ENCODE assay signal across 35 cellular contexts in the genomic region with DNA sequence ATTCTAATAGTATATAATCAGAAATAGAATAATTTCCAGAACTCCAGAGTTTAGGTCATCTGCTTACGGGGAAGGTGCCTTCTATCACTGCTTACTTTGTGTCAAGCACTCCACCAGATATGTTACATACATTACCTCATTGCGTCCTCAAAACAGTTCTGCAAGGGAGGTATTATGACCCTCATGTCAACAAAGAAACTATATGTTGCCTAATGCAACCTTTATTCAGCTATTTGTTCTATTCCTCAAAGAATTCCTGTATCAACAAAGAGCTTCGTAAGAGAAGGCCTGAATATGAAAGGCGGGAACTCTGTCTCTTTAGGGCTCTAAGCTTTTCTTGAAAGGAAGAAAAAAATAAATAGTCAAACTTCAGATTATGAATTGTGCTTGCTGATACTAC.
"Had no signal": no experiment of that assay in that cellular context is flagged by ENCODE, and none has a peak within 500 bp of the region (broad histone marks: within the 10 kb centered on the region; RNA-seq: fewer than 3 reads in every experiment).

No MANE protein-coding gene starts in this region.

- H3K9me3 Mint-ChIP-seq: activated CD4-positive, alpha-beta memory T cell treated with anti-CD3 and anti-CD28 coated beads, Interleukin-2, amount 10 ng/mL, durations not matched to agents 7 days and 5 days; activated CD4-positive, alpha-beta T cell treated with anti-CD3 and anti-CD28 coated beads, Interleukin-2, amount 10 ng/mL, durations not matched to agents 7 days and 5 days; activated naive CD4-positive, alpha-beta T cell treated with anti-CD3 and anti-CD28 coated beads, Interleukin-2, amount 10 ng/mL, durations not matched to agents 7 days and 5 days; activated naive CD4-positive, alpha-beta T cell treated with anti-CD3 and anti-CD28 coated beads, Interleukin-2, amount 50 U/mL, for 72 hours; activated T-cell treated with anti-CD3 and anti-CD28 coated beads, Interleukin-2, amount 50 U/mL, for 24 hours; activated T-cell treated with anti-CD3 and anti-CD28 coated beads, Interleukin-2, amount 50 U/mL, for 72 hours; effector memory CD8-positive, alpha-beta T cell; T-helper 2 cell treated with Interferon-gamma antibody and Interleukin-4, amounts not matched to agents 5 μg/mL and 100 μg/mL, for 36 hours had no signal

- H3K27ac ChIP-seq: brain microvascular endothelial cell, esophagus muscularis mucosa, foreskin keratinocyte, VCaP had no signal

- H3K9me3 ChIP-seq: ascending aorta, esophagus muscularis mucosa, gastrocnemius medialis, heart left ventricle had no signal

- H3K27me3 ChIP-seq: ascending aorta, brain microvascular endothelial cell, esophagus muscularis mucosa, foreskin keratinocyte, gastrocnemius medialis, heart left ventricle had no signal

- ATAC-seq: activated naive CD4-positive, alpha-beta T cell treated with anti-CD3 and anti-CD28 coated beads, Interleukin-2, amount 50 U/mL, for 72 hours; activated T-cell treated with anti-CD3 and anti-CD28 coated beads, Interleukin-2, amount 50 U/mL, for 72 hours; effector memory CD8-positive, alpha-beta T cell; foreskin keratinocyte; gastrocnemius medialis; heart left ventricle; T-helper 17 cell; WTC11 had no signal

- DNase-seq: activated CD4-positive, alpha-beta memory T cell treated with anti-CD3 and anti-CD28 coated beads, Interleukin-2, amount 10 ng/mL, durations not matched to agents 7 days and 5 days; activated CD4-positive, alpha-beta T cell treated with anti-CD3 and anti-CD28 coated beads for 1 hour; activated CD4-positive, alpha-beta T cell treated with anti-CD3 and anti-CD28 coated beads for 4 hours; activated CD4-positive, alpha-beta T cell treated with anti-CD3 and anti-CD28 coated beads, Interleukin-2, amount 10 ng/mL, durations not matched to agents 7 days and 5 days; activated CD4-positive, alpha-beta T cell treated with anti-CD3 and anti-CD28 coated beads, Interleukin-2, amount 50 U/mL, for 4 hours; activated CD8-positive, alpha-beta memory T cell treated with anti-CD3 and anti-CD28 coated beads, Interleukin-2, amount 50 U/mL, for 48 hours; activated gamma-delta T cell; activated naive CD4-positive, alpha-beta T cell; activated naive CD4-positive, alpha-beta T cell treated with anti-CD3 and anti-CD28 coated beads, Interleukin-2, amount 10 ng/mL, durations not matched to agents 7 days and 5 days; activated naive CD8-positive, alpha-beta T cell treated with anti-CD3 and anti-CD28 coated beads, Interleukin-2, amount 10 ng/mL, durations not matched to agents 7 days and 5 days; activated T-cell treated with anti-CD3 and anti-CD28 coated beads for 4 hours; activated T-cell treated with anti-CD3 and anti-CD28 coated beads, Interleukin-2, amount 50 U/mL, for 24 hours; activated T-cell treated with anti-CD3 and anti-CD28 coated beads, Interleukin-2, amount 50 U/mL, for 72 hours; brain microvascular endothelial cell; caudate nucleus; cortex of kidney; dermis blood vessel endothelial cell; effector CD4-positive, alpha-beta T cell; effector memory CD8-positive, alpha-beta T cell; erythroblast; foreskin keratinocyte; gastrocnemius medialis; glutamatergic neuron; heart left ventricle; T-helper 1 cell; T-helper 17 cell; T1000 had no signal

- H3K4me3 ChIP-seq: ascending aorta, esophagus muscularis mucosa, gastrocnemius medialis, heart left ventricle had no signal

- H3K36me3 Mint-ChIP-seq: activated naive CD4-positive, alpha-beta T cell treated with anti-CD3 and anti-CD28 coated beads, Interleukin-2, amount 10 ng/mL, durations not matched to agents 7 days and 5 days; activated naive CD4-positive, alpha-beta T cell treated with anti-CD3 and anti-CD28 coated beads, Interleukin-2, amount 50 U/mL, for 72 hours; WTC11 had no signal

- H3K4me3 Mint-ChIP-seq: activated CD4-positive, alpha-beta memory T cell treated with anti-CD3 and anti-CD28 coated beads, Interleukin-2, amount 10 ng/mL, durations not matched to agents 7 days and 5 days; activated CD4-positive, alpha-beta T cell treated with anti-CD3 and anti-CD28 coated beads, Interleukin-2, amount 10 ng/mL, durations not matched to agents 7 days and 5 days; activated naive CD4-positive, alpha-beta T cell treated with anti-CD3 and anti-CD28 coated beads, Interleukin-2, amount 10 ng/mL, durations not matched to agents 7 days and 5 days; activated naive CD8-positive, alpha-beta T cell treated with anti-CD3 and anti-CD28 coated beads, Interleukin-2, amount 10 ng/mL, durations not matched to agents 7 days and 5 days; activated T-cell treated with anti-CD3 and anti-CD28 coated beads, Interleukin-2, amount 50 U/mL, for 24 hours; activated T-cell treated with anti-CD3 and anti-CD28 coated beads, Interleukin-2, amount 50 U/mL, for 72 hours; T-helper 17 cell; T-helper 2 cell treated with Interferon-gamma antibody and Interleukin-4, amounts not matched to agents 5 μg/mL and 100 μg/mL, for 36 hours; WTC11 had no signal

- H3K27me3 Mint-ChIP-seq: activated CD4-positive, alpha-beta memory T cell treated with anti-CD3 and anti-CD28 coated beads, Interleukin-2, amount 10 ng/mL, durations not matched to agents 7 days and 5 days; activated CD4-positive, alpha-beta T cell treated with anti-CD3 and anti-CD28 coated beads, Interleukin-2, amount 10 ng/mL, durations not matched to agents 7 days and 5 days; activated naive CD4-positive, alpha-beta T cell treated with anti-CD3 and anti-CD28 coated beads, Interleukin-2, amount 10 ng/mL, durations not matched to agents 7 days and 5 days; activated naive CD8-positive, alpha-beta T cell treated with anti-CD3 and anti-CD28 coated beads, Interleukin-2, amount 10 ng/mL, durations not matched to agents 7 days and 5 days; activated T-cell treated with anti-CD3 and anti-CD28 coated beads, Interleukin-2, amount 50 U/mL, for 24 hours; effector memory CD8-positive, alpha-beta T cell; T-helper 17 cell had no signal

- FAIRE-seq: bronchial epithelial cell, colon had no signal

- H3K27ac Mint-ChIP-seq: activated CD4-positive, alpha-beta memory T cell treated with anti-CD3 and anti-CD28 coated beads, Interleukin-2, amount 10 ng/mL, durations not matched to agents 7 days and 5 days; activated CD4-positive, alpha-beta T cell treated with anti-CD3 and anti-CD28 coated beads, Interleukin-2, amount 10 ng/mL, durations not matched to agents 7 days and 5 days; activated naive CD4-positive, alpha-beta T cell treated with anti-CD3 and anti-CD28 coated beads, Interleukin-2, amount 10 ng/mL, durations not matched to agents 7 days and 5 days; activated naive CD4-positive, alpha-beta T cell treated with anti-CD3 and anti-CD28 coated beads, Interleukin-2, amount 50 U/mL, for 72 hours; activated naive CD8-positive, alpha-beta T cell treated with anti-CD3 and anti-CD28 coated beads, Interleukin-2, amount 10 ng/mL, durations not matched to agents 7 days and 5 days; activated T-cell treated with anti-CD3 and anti-CD28 coated beads, Interleukin-2, amount 50 U/mL, for 24 hours; activated T-cell treated with anti-CD3 and anti-CD28 coated beads, Interleukin-2, amount 50 U/mL, for 72 hours; T-helper 17 cell; T-helper 2 cell treated with Interferon-gamma antibody and Interleukin-4, amounts not matched to agents 5 μg/mL and 100 μg/mL, for 36 hours; WTC11 had no signal

- H3K36me3 ChIP-seq: ascending aorta, esophagus muscularis mucosa, gastrocnemius medialis, heart left ventricle had no signal
